8 cellular contexts compared by ENCODE assay signal in the genomic region with DNA sequence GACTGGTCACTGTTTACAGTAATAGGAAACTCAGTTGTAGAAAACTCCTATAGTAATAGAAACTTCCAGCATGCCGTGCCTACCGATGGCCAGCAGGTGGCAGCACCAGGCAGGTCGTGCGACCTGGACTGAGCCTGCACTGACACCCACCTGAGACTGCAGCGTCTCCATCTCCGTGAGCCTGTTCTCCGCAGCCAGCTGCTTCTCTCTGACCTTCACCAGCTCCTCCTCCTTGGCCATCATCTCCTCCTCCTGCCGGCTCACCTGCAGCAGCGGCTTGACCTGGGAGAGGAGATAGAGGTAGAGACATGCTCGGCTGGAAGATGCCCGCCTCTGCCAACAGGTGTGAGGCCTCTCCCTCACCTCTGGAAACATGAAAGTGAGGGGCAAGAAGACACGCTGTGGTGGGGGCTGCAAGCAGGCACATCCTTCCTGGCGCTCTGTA. TPM values are rescaled to one million over a fixed set of nuclear protein-coding genes. Genes with fewer than 3 reads are reported as not detected.
A peak's percentile ranks its signal among the peaks of the same experiment; 100 is the strongest.
DNase-seq lines count a peak whose midpoint lies in the region; TF ChIP-seq lines count a peak whose summit lies in the region.

No MANE protein-coding gene starts in this region.

- no peak overlapping the region for H3K4me3 ChIP-seq in neutrophil (ENCODE audit: low read depth in 1 of 2, low read length in 1 of 2)
- no peak overlapping the region for H3K4me3 ChIP-seq in suprapubic skin

- H3K36me3 ChIP-seq in neutrophil (peaks cover 100% of the 10 kb centered on the region), suprapubic skin (peaks cover 98% of the 10 kb centered on the region)

- no peak for TF ChIP-seq POLR2A in suprapubic skin (IDR thresholded peaks at IDR 0.05)

- 33% methylated on average over 13 of the region's 13 CpGs for WGBS in suprapubic skin

- H3K27me3 ChIP-seq in neutrophil: no peaks in the 10 kb centered on the region
- no peaks in the 10 kb centered on the region for H3K27me3 ChIP-seq in suprapubic skin

- H3K4me1 ChIP-seq in neutrophil (ENCODE audit: control insufficient read depth in 1 of 2, insufficient read depth in 1 of 2, low read depth in 1 of 2, low read length in 1 of 2) (no peaks in the 10 kb centered on the region), suprapubic skin (no peaks in the 10 kb centered on the region)

- DNase-seq in DMS53 treated with DMSO at 0.1 percent for 48 hours (lab: John Stamatoyannopoulos, UW; ENCODE audit: unreplicated experiment) (peak; percentile 26), KBM-7 (peak; percentile 74), SHP77 (lab: John Stamatoyannopoulos, UW) (peak; percentile 52 to 54), fibroblast of the conjunctiva (ENCODE audit: low read depth) (peak; percentile 46), suprapubic skin (ENCODE audit: low spot score in 2 of 2) (no peak), GOT3 (lab: John Stamatoyannopoulos, UW) (no peak)
- DNase-seq in activated effector memory CD4-positive, alpha-beta T cell treated with Interleukin-2 at 50 U/mL for 16 hours: peak; percentile 69

- no peak for TF ChIP-seq EP300 in suprapubic skin (IDR thresholded peaks at IDR 0.05)

- H3K27ac ChIP-seq in neutrophil (peak overlapping the region; percentile 32), suprapubic skin (no peak overlapping the region)

- in situ Hi-C loops in KBM-7 (cut with MboI; ENCODE audit: low pct_unique_long_range_greater_than_20kb, low sequenced_read_pairs): loop anchor here (10.0 kb wide), 1 partner anchor 163 kb away; no protein-coding TSS in a partner anchor

- TF ChIP-seq CTCF in neutrophil (IDR thresholded peaks at IDR 0.05) (peak; percentile 92), suprapubic skin (IDR thresholded peaks at IDR 0.05) (peak; percentile 86 to 94)

- H3K9me3 ChIP-seq in neutrophil: peaks cover 13% of the 10 kb centered on the region
- H3K9me3 ChIP-seq in suprapubic skin: no peaks in the 10 kb centered on the region

RNA-seq across cellular contexts. Expression of gene APOL1, which starts 48.5 kb away (rescaled TPM):
- 1 to 10 TPM; 1.2 to 7.3 (median 3.0) TPM for total RNA-seq in suprapubic skin

Comparison
In these comparisons a context has a peak if more than half of its experiments do, and no peak if none do; other contexts are left out.
1. DNase-seq: peak in DMS53 treated with DMSO at 0.1 percent for 48 hours (single experiment), KBM-7 (single experiment), SHP77 (2 of 2), activated effector memory CD4-positive, alpha-beta T cell treated with Interleukin-2 at 50 U/mL for 16 hours (single experiment) and fibroblast of the conjunctiva (single experiment); none in suprapubic skin (0 of 2) and GOT3 (single experiment).